In genomic region chr3:146138904-146139303, GRCh38 we compare ENCODE assay signal across 19 cellular contexts.
"Had no signal": no experiment of that assay in that cellular context is flagged by ENCODE, and none has a peak within 500 bp of the region (broad histone marks: within the 10 kb centered on the region; RNA-seq: fewer than 3 reads in every experiment).

No MANE protein-coding gene starts in this region.

- ATAC-seq: body of pancreas; foreskin keratinocyte; left lung; mucosa of descending colon; stimulated activated memory B cell treated with anti-CD40 and anti-IgM and Interleukin-4, amounts not matched to agents 10 μg/mL and 1 μg/mL and 100 μg/mL, for 72 hours had no signal

- H3K27ac ChIP-seq: adrenal gland, body of pancreas, dorsolateral prefrontal cortex, foreskin keratinocyte, left lung, skin epidermis had no signal

- H3K9me3 Mint-ChIP-seq: activated naive CD4-positive, alpha-beta T cell treated with anti-CD3 and anti-CD28 coated beads, Interleukin-2, amount 50 U/mL, for 24 hours; naive B cell; neural crest cell; stimulated activated memory B cell treated with anti-CD40 and anti-IgM and Interleukin-4, amounts not matched to agents 10 μg/mL and 1 μg/mL and 100 μg/mL, for 72 hours had no signal

- H3K4me3 Mint-ChIP-seq: activated naive CD4-positive, alpha-beta T cell treated with anti-CD3 and anti-CD28 coated beads, Interleukin-2, amount 50 U/mL, for 24 hours; naive B cell; neural crest cell; stimulated activated memory B cell treated with anti-CD40 and anti-IgM and Interleukin-4, amounts not matched to agents 10 μg/mL and 1 μg/mL and 100 μg/mL, for 72 hours had no signal

- H3K36me3 Mint-ChIP-seq: activated naive CD4-positive, alpha-beta T cell treated with anti-CD3 and anti-CD28 coated beads, Interleukin-2, amount 50 U/mL, for 24 hours; naive B cell; stimulated activated memory B cell treated with anti-CD40 and anti-IgM and Interleukin-4, amounts not matched to agents 10 μg/mL and 1 μg/mL and 100 μg/mL, for 72 hours had no signal

- H3K27ac Mint-ChIP-seq: activated naive CD4-positive, alpha-beta T cell treated with anti-CD3 and anti-CD28 coated beads, Interleukin-2, amount 50 U/mL, for 24 hours; naive B cell; progenitor cell of endocrine pancreas; stimulated activated memory B cell treated with anti-CD40 and anti-IgM and Interleukin-4, amounts not matched to agents 10 μg/mL and 1 μg/mL and 100 μg/mL, for 72 hours had no signal

- H3K9me3 ChIP-seq: adrenal gland, body of pancreas, left lung, mucosa of descending colon, thyroid gland had no signal

- DNase-seq: activated CD4-positive, alpha-beta T cell treated with anti-CD3 and anti-CD28 coated beads, Interleukin-2, amount 50 U/mL, for 4 hours; activated gamma-delta T cell; adrenal gland; body of pancreas; central memory CD4-positive, alpha-beta T cell; dorsolateral prefrontal cortex; foreskin keratinocyte; glutamatergic neuron; hypothalamus; left lung; mucosa of descending colon; naive B cell; stimulated activated CD4-positive, alpha-beta T cell treated with anti-CD3 and anti-CD28 coated beads, Interleukin-4, amount 100 ng/mL, for 24 hours; thyroid gland had no signal

- H3K4me3 ChIP-seq: adrenal gland, body of pancreas, dorsolateral prefrontal cortex, left lung, mucosa of descending colon, skin epidermis, thyroid gland had no signal

- H3K4me1 ChIP-seq: foreskin keratinocyte had no signal

- H3K27me3 ChIP-seq: adrenal gland, body of pancreas, dorsolateral prefrontal cortex, foreskin keratinocyte, left lung, thyroid gland had no signal

- H3K4me1 Mint-ChIP-seq: activated naive CD4-positive, alpha-beta T cell treated with anti-CD3 and anti-CD28 coated beads, Interleukin-2, amount 50 U/mL, for 24 hours; naive B cell; stimulated activated memory B cell treated with anti-CD40 and anti-IgM and Interleukin-4, amounts not matched to agents 10 μg/mL and 1 μg/mL and 100 μg/mL, for 72 hours had no signal

- H3K27me3 Mint-ChIP-seq: naive B cell; progenitor cell of endocrine pancreas; stimulated activated memory B cell treated with anti-CD40 and anti-IgM and Interleukin-4, amounts not matched to agents 10 μg/mL and 1 μg/mL and 100 μg/mL, for 72 hours had no signal

- H3K36me3 ChIP-seq: adrenal gland, left lung, thyroid gland had no signal
